9 cellular contexts compared by ENCODE assay signal in the genomic region with DNA sequence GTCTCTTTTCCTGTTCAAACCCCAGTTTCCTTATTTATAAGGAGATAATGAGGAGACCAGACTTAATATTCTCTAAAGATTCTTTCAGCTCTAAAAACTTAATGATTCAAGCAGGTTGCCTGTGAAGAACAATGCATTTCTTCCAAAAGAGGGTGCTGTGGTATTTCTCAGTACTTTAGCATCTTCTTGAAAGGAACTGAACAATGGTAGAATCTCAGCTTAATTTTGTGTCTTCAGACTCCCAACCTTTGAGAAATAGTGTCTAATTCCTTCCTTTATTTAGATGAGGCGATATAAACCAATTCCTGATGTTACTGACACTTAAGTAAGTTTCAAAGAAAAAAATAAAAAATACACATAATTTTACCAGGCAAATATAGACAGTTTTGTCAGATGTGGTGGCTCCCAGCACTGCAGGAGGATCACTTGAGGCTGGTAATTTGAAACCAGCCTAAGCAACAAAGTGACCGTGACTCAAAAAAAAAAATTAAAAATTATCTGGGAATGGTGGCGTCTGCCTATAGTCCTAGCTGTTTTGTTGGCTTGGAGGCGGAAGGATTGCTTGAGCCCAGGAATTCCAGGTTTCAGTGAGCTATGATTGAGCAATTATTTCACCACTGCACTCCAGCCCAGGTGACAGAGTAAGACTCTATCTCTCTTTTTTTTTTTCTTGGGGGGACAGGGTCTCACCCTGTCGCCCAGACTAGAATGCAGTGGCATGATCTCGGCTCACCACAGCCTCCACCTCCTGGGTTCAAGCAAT.
DNase-seq lines count a peak whose midpoint lies in the region; ATAC-seq and TF ChIP-seq lines count a peak whose summit lies in the region.
"Had no signal": no experiment of that assay in that cellular context is flagged by ENCODE, and none has a peak within 500 bp of the region (broad histone marks: within the 10 kb centered on the region; RNA-seq: fewer than 3 reads in every experiment).

No MANE protein-coding gene starts in this region.

- no peaks in the 10 kb centered on the region for H3K79me2 ChIP-seq in HCT116 (ENCODE audit: insufficient read depth, low read length)

- no peak overlapping the region for H3K9ac ChIP-seq in HCT116 (ENCODE audit: low read length)

- peaks cover 22 to 23% of the 10 kb centered on the region in 2 experiments for H3K4me1 ChIP-seq in HCT116 (ENCODE audit: control insufficient read depth in 1 of 2, insufficient read depth in 2 of 2, low read length in 2 of 2)
- peaks cover 7 to 23% (median 14%) of the 10 kb centered on the region in 4 donors for H3K4me1 ChIP-seq in upper lobe of left lung

- no peak overlapping the region for H2AFZ ChIP-seq in HCT116 (ENCODE audit: low read depth, low read length, poor library complexity, severe bottlenecking)

- no TSS peak for BruUV-seq in HCT116 (replicated peaks; lab: Mats Ljungman, UMichigan)

- TF ChIP-seq RAD21 in HCT116 (IDR thresholded peaks at IDR 0.05; ENCODE audit: low read depth): peak; percentile 75

- TF ChIP-seq CTCF in AG10803 (conservative IDR thresholded peaks at IDR 0.05; ENCODE audit: low read length) (peak; percentile 76), HCT116 (IDR thresholded peaks at IDR 0.05 in 2 of 3, conservative IDR thresholded peaks at IDR 0.05 in 1 of 3; ENCODE audit: borderline replicate concordance in 1 of 3, insufficient read depth in 1 of 3, low read depth in 2 of 3, low read length in 2 of 3) (peak; percentile 35 to 66 (median 48); a peak in 5 of 6 replicates), WI38 (IDR thresholded peaks at IDR 0.05; ENCODE audit: low read depth, low read length) (peak; percentile 18; the same call in 1 of the 2 replicates), upper lobe of left lung (IDR thresholded peaks at IDR 0.05) (peak in 5 of 6 experiments; percentile 20 to 52 (median 34))

- H3K9me2 ChIP-seq in HCT116 (ENCODE audit: insufficient read depth): no peaks in the 10 kb centered on the region

- no peak for TF ChIP-seq EP300 in upper lobe of left lung (IDR thresholded peaks at IDR 0.05)

- ATAC-seq in HCT116: peak; percentile 73
- ATAC-seq in upper lobe of left lung (ENCODE audit: low FRiP score in 2 of 2): peak in 1 of 2 donors; percentile 53
- ATAC-seq in GM18502 (IDR thresholded peaks at IDR 0.05; ENCODE audit: poor library complexity, unreplicated experiment): no peak

- DNase-seq in AG10803 (ENCODE audit: low read depth): peak; percentile 75
- peak; percentile 38 for DNase-seq in HCT116 (ENCODE audit: low read depth, low spot score)
- peak; percentile 42 for DNase-seq in inferior parietal cortex (ENCODE audit: extremely low spot score)
- DNase-seq in upper lobe of left lung: peak in 1 of 2 donors; percentile 59
- DNase-seq in islet precursor cell: no peak
- no peak for DNase-seq in effector CD4-positive, alpha-beta T cell

- H3K36me3 ChIP-seq in HCT116 (ENCODE audit: control insufficient read depth in 1 of 2, insufficient read depth in 2 of 2, low read length in 2 of 2) (no peaks in the 10 kb centered on the region), upper lobe of left lung (no peaks in the 10 kb centered on the region)

- POLR2A ChIA-PET in HCT116 (lab: Charles Lee): interaction anchor here (0.9 kb wide), 1 partner anchor 189 kb away, joined by 4 read pairs; no protein-coding TSS in a partner anchor

- no peak overlapping the region for H3K4me3 ChIP-seq in AG10803 (ENCODE audit: low read length)
- H3K4me3 ChIP-seq in HCT116 (replicated peaks in 1 of 2; ENCODE audit: low read depth in 1 of 2, low read length in 2 of 2): no peak overlapping the region
- H3K4me3 ChIP-seq in WI38 (ENCODE audit: low read depth, low read length): no peak overlapping the region
- H3K4me3 ChIP-seq in upper lobe of left lung: no peak overlapping the region

- intact Hi-C loops in HCT116 (cut with micrococcal nuclease): no loop called here

- no peak overlapping the region for H3K27ac ChIP-seq in HCT116 (ENCODE audit: low read depth, low read length)
- peak overlapping the region in 3 of 4 donors; percentile 44 to 59 (median 58) for H3K27ac ChIP-seq in upper lobe of left lung
- H3K27ac ChIP-seq: HL-60 had no signal

- peak overlapping the region; percentile 5; the same call in 1 of the 2 replicates for H3K4me2 ChIP-seq in HCT116 (ENCODE audit: low read length)

- H3K9me3 ChIP-seq in HCT116 (ENCODE audit: control insufficient read depth in 1 of 2, insufficient read depth in 1 of 2, low read depth in 1 of 2, low read length in 2 of 2) (no peaks in the 10 kb centered on the region), upper lobe of left lung (no peaks in the 10 kb centered on the region)

- RAD21 ChIA-PET in HCT116 (lab: Charles Lee; ENCODE audit: low non-redundant PET in 1 of 2, low total read pairs in 2 of 2, uncharacterized antibody in 2 of 2, unreplicated experiment in 2 of 2): interaction anchor here (0.6 to 1.7 kb wide), 5 partner anchors 14 to 190 kb away, joined by 3 to 5 read pairs (median 4); a partner anchor contains a TSS

- WGBS in upper lobe of left lung, 2 donors: 67 to 69% methylated on average over 6 of the region's 6 CpGs

- H3K27me3 ChIP-seq in HCT116 (ENCODE audit: insufficient read depth, low read length) (no peaks in the 10 kb centered on the region), upper lobe of left lung (no peaks in the 10 kb centered on the region)

- CTCF ChIA-PET in HCT116 (lab: Charles Lee): interaction anchor here (0.7 to 1.8 kb wide), 19 partner anchors 10 to 603 kb away, joined by 3 to 14 read pairs (median 4); a partner anchor contains a TSS

- no peaks in the 10 kb centered on the region for H4K20me1 ChIP-seq in HCT116 (ENCODE audit: insufficient read depth)

- no peak for TF ChIP-seq POLR2A in HCT116 (IDR thresholded peaks at IDR 0.05; ENCODE audit: borderline replicate concordance, extremely low read depth, insufficient read depth, insufficient read length)
- no peak for TF ChIP-seq POLR2A in upper lobe of left lung (IDR thresholded peaks at IDR 0.05)

TF ChIP-seq in HCT116, 20 proteins besides CTCF, POLR2A, EP300 and RAD21:
- no peak for TF ChIP-seq EZH2phosphoT487 (IDR thresholded peaks at IDR 0.05; ENCODE audit: borderline replicate concordance)

Comparison
In these comparisons a context has a peak if more than half of its experiments do, and no peak if none do; other contexts are left out.
1. DNase-seq: peak in AG10803 (single experiment), HCT116 (single experiment) and inferior parietal cortex (single experiment); none in islet precursor cell (single experiment) and effector CD4-positive, alpha-beta T cell (single experiment).
2. CTCF ChIP-seq: peak in every context shown above with its lines; median percentile 76 in AG10803; 48 in HCT116; 34 in upper lobe of left lung; 18 in WI38.